ENCODE assay signal across 1 cellular context in the genomic region with DNA sequence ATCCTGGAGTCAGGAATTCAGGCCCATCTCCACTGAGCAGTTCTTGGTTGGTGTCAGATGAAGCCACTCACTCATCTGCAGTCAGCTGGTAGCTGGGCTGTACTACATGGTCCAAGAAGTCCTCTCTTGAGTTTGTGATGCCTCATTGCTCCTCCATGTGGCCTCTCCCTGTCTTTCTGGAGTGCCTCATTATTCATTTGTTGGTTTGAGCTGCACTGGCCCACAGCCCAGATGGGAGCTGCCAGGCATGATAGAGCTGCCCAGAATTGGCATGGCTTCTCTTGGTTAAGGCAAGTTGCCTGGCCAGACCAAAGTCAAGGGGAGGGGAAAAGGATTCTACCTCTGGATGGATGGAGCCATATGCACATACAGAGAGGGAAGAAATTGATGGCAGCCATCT.
TF ChIP-seq lines count a peak whose summit lies in the region.

No MANE protein-coding gene starts in this region.

TF ChIP-seq in K562, 482 proteins besides CTCF, POLR2A, EP300 and RAD21 (continued from another document):
- TF ChIP-seq PHF8 (IDR thresholded peaks at IDR 0.05; ENCODE audit: borderline replicate concordance, low read length) (no peak), FOXJ3 (CRISPR knock-in tag; IDR thresholded peaks at IDR 0.05) (no peak), RHOXF2B (CRISPR knock-in tag; conservative IDR thresholded peaks at IDR 0.05) (no peak), PML (IDR thresholded peaks at IDR 0.05; ENCODE audit: low read length) (no peak), RBM25 (IDR thresholded peaks at IDR 0.05; ENCODE audit: low read depth, low read length, severe bottlenecking) (no peak), SP2 (IDR thresholded peaks at IDR 0.05; ENCODE audit: extremely low read depth, low read depth, low read length, poor library complexity, severe bottlenecking) (no peak), CEBPG (CRISPR knock-in tag; IDR thresholded peaks at IDR 0.05) (no peak), CEBPG (tag; conservative IDR thresholded peaks at IDR 0.05 in 1 of 2, IDR thresholded peaks at IDR 0.05 in 1 of 2) (no peak), U2AF2 (optimal IDR thresholded peaks at IDR 0.05; ENCODE audit: low read depth, low read length) (no peak), MCM7 (IDR thresholded peaks at IDR 0.05) (no peak)
- TF ChIP-seq, protein P1, sequence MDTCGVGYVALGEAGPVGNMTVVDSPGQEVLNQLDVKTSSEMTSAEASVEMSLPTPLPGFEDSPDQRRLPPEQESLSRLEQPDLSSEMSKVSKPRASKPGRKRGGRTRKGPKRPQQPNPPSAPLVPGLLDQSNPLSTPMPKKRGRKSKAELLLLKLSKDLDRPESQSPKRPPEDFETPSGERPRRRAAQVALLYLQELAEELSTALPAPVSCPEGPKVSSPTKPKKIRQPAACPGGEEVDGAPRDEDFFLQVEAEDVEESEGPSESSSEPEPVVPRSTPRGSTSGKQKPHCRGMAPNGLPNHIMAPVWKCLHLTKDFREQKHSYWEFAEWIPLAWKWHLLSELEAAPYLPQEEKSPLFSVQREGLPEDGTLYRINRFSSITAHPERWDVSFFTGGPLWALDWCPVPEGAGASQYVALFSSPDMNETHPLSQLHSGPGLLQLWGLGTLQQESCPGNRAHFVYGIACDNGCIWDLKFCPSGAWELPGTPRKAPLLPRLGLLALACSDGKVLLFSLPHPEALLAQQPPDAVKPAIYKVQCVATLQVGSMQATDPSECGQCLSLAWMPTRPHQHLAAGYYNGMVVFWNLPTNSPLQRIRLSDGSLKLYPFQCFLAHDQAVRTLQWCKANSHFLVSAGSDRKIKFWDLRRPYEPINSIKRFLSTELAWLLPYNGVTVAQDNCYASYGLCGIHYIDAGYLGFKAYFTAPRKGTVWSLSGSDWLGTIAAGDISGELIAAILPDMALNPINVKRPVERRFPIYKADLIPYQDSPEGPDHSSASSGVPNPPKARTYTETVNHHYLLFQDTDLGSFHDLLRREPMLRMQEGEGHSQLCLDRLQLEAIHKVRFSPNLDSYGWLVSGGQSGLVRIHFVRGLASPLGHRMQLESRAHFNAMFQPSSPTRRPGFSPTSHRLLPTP (IDR thresholded peaks at IDR 0.05; ENCODE audit: borderline replicate concordance, extremely low read depth, insufficient read length), result no peak
- TF ChIP-seq, protein P2, sequence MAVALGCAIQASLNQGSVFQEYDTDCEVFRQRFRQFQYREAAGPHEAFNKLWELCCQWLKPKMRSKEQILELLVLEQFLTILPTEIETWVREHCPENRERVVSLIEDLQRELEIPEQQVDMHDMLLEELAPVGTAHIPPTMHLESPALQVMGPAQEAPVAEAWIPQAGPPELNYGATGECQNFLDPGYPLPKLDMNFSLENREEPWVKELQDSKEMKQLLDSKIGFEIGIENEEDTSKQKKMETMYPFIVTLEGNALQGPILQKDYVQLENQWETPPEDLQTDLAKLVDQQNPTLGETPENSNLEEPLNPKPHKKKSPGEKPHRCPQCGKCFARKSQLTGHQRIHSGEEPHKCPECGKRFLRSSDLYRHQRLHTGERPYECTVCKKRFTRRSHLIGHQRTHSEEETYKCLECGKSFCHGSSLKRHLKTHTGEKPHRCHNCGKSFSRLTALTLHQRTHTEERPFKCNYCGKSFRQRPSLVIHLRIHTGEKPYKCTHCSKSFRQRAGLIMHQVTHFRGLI (CRISPR knock-in tag; IDR thresholded peaks at IDR 0.05), result no peak
- TF ChIP-seq, protein P3, sequence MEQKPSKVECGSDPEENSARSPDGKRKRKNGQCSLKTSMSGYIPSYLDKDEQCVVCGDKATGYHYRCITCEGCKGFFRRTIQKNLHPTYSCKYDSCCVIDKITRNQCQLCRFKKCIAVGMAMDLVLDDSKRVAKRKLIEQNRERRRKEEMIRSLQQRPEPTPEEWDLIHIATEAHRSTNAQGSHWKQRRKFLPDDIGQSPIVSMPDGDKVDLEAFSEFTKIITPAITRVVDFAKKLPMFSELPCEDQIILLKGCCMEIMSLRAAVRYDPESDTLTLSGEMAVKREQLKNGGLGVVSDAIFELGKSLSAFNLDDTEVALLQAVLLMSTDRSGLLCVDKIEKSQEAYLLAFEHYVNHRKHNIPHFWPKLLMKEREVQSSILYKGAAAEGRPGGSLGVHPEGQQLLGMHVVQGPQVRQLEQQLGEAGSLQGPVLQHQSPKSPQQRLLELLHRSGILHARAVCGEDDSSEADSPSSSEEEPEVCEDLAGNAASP (IDR thresholded peaks at IDR 0.05), result no peak
